In genomic region chr17:67379251-67379630, GRCh38 we compare ENCODE assay signal across 7 cellular contexts. TPM values are rescaled to one million over a fixed set of nuclear protein-coding genes. Genes with fewer than 3 reads are reported as not detected.
DNase-seq lines count a peak whose midpoint lies in the region; ATAC-seq, FAIRE-seq and TF ChIP-seq lines count a peak whose summit lies in the region.

No MANE protein-coding gene starts in this region.

- 81% methylated on average over 8 of the region's 8 CpGs for WGBS in HUES64

- H3K36me3 ChIP-seq in HUES64 (ENCODE audit: insufficient read depth, low read length) (peaks cover 9% of the 10 kb centered on the region; the same call in 1 of the 2 replicates), kidney (ENCODE audit: control insufficient read depth in 1 of 2, insufficient read depth in 2 of 2, low read length in 2 of 2) (no peaks in the 10 kb centered on the region), subcutaneous abdominal adipose tissue (ENCODE audit: control insufficient read depth in 5 of 5, insufficient read depth in 5 of 5, low read length in 5 of 5) (peaks cover 0 to 3% (median 0%) of the 10 kb centered on the region in 5 donors)

- intact Hi-C loops in kidney (cut with DNase I): loop anchor here (5.0 kb wide), 1 partner anchor 313 kb away; no protein-coding TSS in a partner anchor

- FAIRE-seq in kidney (lab: Jason Lieb, UNC): no peak

- H3K4me1 ChIP-seq in HUES64 (ENCODE audit: insufficient read depth, low read length) (peaks cover 13% of the 10 kb centered on the region; the same call in 1 of the 2 replicates), kidney (ENCODE audit: control insufficient read depth in 1 of 2, insufficient read depth in 1 of 2, low read depth in 1 of 2, low read length in 2 of 2) (peaks cover 10 to 12% of the 10 kb centered on the region in 2 donors), subcutaneous abdominal adipose tissue (ENCODE audit: control insufficient read depth in 5 of 5, insufficient read depth in 5 of 5, low read length in 5 of 5) (peaks cover 5 to 36% (median 26%) of the 10 kb centered on the region in 5 donors)

- H3K27ac Mint-ChIP-seq in activated naive CD8-positive, alpha-beta T cell treated with anti-CD3 and anti-CD28 coated beads, Interleukin-2, amount 10 ng/mL, durations not matched to agents 7 days and 5 days: peak overlapping the region; percentile 93

- H3K4me1 Mint-ChIP-seq in activated naive CD8-positive, alpha-beta T cell treated with anti-CD3 and anti-CD28 coated beads, Interleukin-2, amount 10 ng/mL, durations not matched to agents 7 days and 5 days: peaks cover 43% of the 10 kb centered on the region

- no peak for TF ChIP-seq CTCF in kidney (IDR thresholded peaks at IDR 0.05; ENCODE audit: borderline replicate concordance, extremely low read depth, insufficient read depth)

- H3K9ac ChIP-seq in HUES64 (ENCODE audit: low read depth, low read length): peak overlapping the region; percentile 69
- H3K9ac ChIP-seq in kidney (ENCODE audit: low read length in 2 of 2): peak overlapping the region; percentile 39 to 91
- peak overlapping the region in 4 of 5 donors; percentile 6 to 84 (median 62) for H3K9ac ChIP-seq in subcutaneous abdominal adipose tissue (ENCODE audit: low read length in 5 of 5)

- POLR2A ChIA-PET in activated naive CD8-positive, alpha-beta T cell treated with anti-CD3 and anti-CD28 coated beads, Interleukin-2, amount 10 ng/mL, durations not matched to agents 7 days and 5 days (lab: Charles Lee): interaction anchor here (0.7 to 7.3 kb wide), 16 partner anchors 10 to 447 kb away, joined by 3 to 120 read pairs (median 4); partner anchors contain the start of genes NOL11 and PSMD12

- no peak for ATAC-seq in activated naive CD8-positive, alpha-beta T cell treated with anti-CD3 and anti-CD28 coated beads, Interleukin-2, amount 10 ng/mL, durations not matched to agents 7 days and 5 days (ENCODE audit: low read depth)
- ATAC-seq in GM21447 (IDR thresholded peaks at IDR 0.05; ENCODE audit: unreplicated experiment): no peak

- no peak for DNase-seq in activated naive CD8-positive, alpha-beta T cell treated with anti-CD3 and anti-CD28 coated beads, Interleukin-2, amount 10 ng/mL, durations not matched to agents 7 days and 5 days
- DNase-seq in kidney (no peak), NCI-H1694 (lab: John Stamatoyannopoulos, UW) (no peak)
- no peak for DNase-seq in stimulated activated CD4-positive, alpha-beta T cell treated with anti-CD3 and anti-CD28 coated beads, Interleukin-15, amount 100 ng/mL, for 24 hours

- H3K4me3 Mint-ChIP-seq in activated naive CD8-positive, alpha-beta T cell treated with anti-CD3 and anti-CD28 coated beads, Interleukin-2, amount 10 ng/mL, durations not matched to agents 7 days and 5 days: peak overlapping the region; percentile 93

- no peaks in the 10 kb centered on the region for H3K9me3 Mint-ChIP-seq in activated naive CD8-positive, alpha-beta T cell treated with anti-CD3 and anti-CD28 coated beads, Interleukin-2, amount 10 ng/mL, durations not matched to agents 7 days and 5 days

- H3K9me3 ChIP-seq in HUES64 (ENCODE audit: insufficient read depth, low read depth, low read length): no peaks in the 10 kb centered on the region
- no peaks in the 10 kb centered on the region for H3K9me3 ChIP-seq in kidney (ENCODE audit: control insufficient read depth in 1 of 2, low read length in 2 of 2)
- H3K9me3 ChIP-seq in subcutaneous abdominal adipose tissue (ENCODE audit: control insufficient read depth in 5 of 5, low read length in 5 of 5): no peaks in the 10 kb centered on the region

- no peaks in the 10 kb centered on the region for H3K27me3 Mint-ChIP-seq in activated naive CD8-positive, alpha-beta T cell treated with anti-CD3 and anti-CD28 coated beads, Interleukin-2, amount 10 ng/mL, durations not matched to agents 7 days and 5 days

- no peaks in the 10 kb centered on the region for H3K27me3 ChIP-seq in HUES64 (ENCODE audit: insufficient read depth, low read length)
- no peaks in the 10 kb centered on the region for H3K27me3 ChIP-seq in subcutaneous abdominal adipose tissue (ENCODE audit: control insufficient read depth in 5 of 5, insufficient read depth in 4 of 5, low read length in 5 of 5)

- peak overlapping the region; percentile 20; the same call in 1 of the 2 replicates for H3K27ac ChIP-seq in HUES64 (ENCODE audit: low read depth, low read length)
- H3K27ac ChIP-seq in kidney (ENCODE audit: low read depth in 2 of 2, low read length in 2 of 2): peak overlapping the region; percentile 71 to 80
- peak overlapping the region; percentile 33 for H3K27ac ChIP-seq in subcutaneous abdominal adipose tissue (ENCODE audit: low read depth, low read length)

- peaks cover 25% of the 10 kb centered on the region for H3K36me3 Mint-ChIP-seq in activated naive CD8-positive, alpha-beta T cell treated with anti-CD3 and anti-CD28 coated beads, Interleukin-2, amount 10 ng/mL, durations not matched to agents 7 days and 5 days

- H3K4me3 ChIP-seq in HUES64 (ENCODE audit: low read length): peak overlapping the region; percentile 80
- H3K4me3 ChIP-seq in kidney (ENCODE audit: low read length in 2 of 2): peak overlapping the region; percentile 52 to 71
- peak overlapping the region; percentile 56 to 90 (median 85) for H3K4me3 ChIP-seq in subcutaneous abdominal adipose tissue (ENCODE audit: low read depth in 1 of 5, low read length in 5 of 5)

RNA-seq across cellular contexts. Expression of gene PITPNC1, which starts 2.2 kb away (rescaled TPM):
- polyA plus RNA-seq in HUES64 (2013, experiment 1 of 2): 28.6 TPM
- polyA plus RNA-seq in HUES64 (2013, experiment 2 of 2): 26.1 TPM
- total RNA-seq in activated naive CD8-positive, alpha-beta T cell treated with anti-CD3 and anti-CD28 coated beads, Interleukin-2, amount 10 ng/mL, durations not matched to agents 7 days and 5 days: 100 to 1,000 TPM; 100 to 104 TPM
- 41.3 TPM for total RNA-seq in kidney
- polyA plus RNA-seq in kidney (ENCODE audit: insufficient read depth, low read depth, low replicate concordance): 14.2 TPM

RNA-seq across cellular contexts. Expression of gene PSMD12, which starts 12.9 kb away (rescaled TPM):
- 71.3 TPM for polyA plus RNA-seq in HUES64 (2013, experiment 1 of 2)
- 62.6 TPM for polyA plus RNA-seq in HUES64 (2013, experiment 2 of 2)
- 10 to 100 TPM; 39.8 to 40.5 TPM for total RNA-seq in activated naive CD8-positive, alpha-beta T cell treated with anti-CD3 and anti-CD28 coated beads, Interleukin-2, amount 10 ng/mL, durations not matched to agents 7 days and 5 days
- 46.0 TPM for total RNA-seq in kidney
- polyA plus RNA-seq in kidney (ENCODE audit: insufficient read depth, low read depth, low replicate concordance): 26.0 TPM

Comparison
In these comparisons a context has a peak if more than half of its experiments do, and no peak if none do; other contexts are left out.
1. H3K27ac ChIP-seq: peak in every context shown above with its lines; median percentile 76 in kidney; 33 in subcutaneous abdominal adipose tissue; 20 in HUES64.